Comparison of ENCODE assay signal across 11 cellular contexts in the genomic region with DNA sequence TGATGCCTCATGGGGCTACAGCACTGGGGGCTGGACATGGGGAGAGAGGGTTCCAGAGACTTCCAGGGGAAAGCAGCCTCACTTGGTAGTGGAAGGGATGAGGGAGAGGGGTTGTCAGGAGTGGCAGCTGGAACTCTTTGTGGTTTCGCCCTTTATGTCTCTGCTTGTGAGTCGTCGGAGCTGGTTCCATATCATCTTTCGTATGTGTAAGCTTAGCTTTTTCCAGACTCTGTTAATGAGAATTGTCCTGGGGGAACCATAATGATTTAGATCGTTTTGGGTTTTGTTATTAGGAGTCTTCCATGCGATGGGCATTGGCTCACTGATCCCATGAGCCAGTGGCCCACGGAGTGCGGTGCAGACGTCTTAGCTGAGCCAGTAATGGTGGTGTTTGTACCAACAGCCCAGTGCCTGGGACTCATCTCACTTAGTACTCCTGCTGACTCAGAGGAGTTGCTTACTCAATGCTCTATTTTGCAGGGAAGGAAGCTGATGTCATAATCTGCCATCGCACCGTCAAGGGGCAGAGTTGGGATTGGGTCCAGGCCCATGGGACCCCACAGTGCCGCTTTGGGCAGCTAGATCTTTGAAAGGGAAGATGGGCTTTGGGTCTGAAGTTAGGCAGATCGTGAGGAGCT. TPM values are rescaled to one million over a fixed set of nuclear protein-coding genes. Genes with fewer than 3 reads are reported as not detected.
DNase-seq lines count a peak whose midpoint lies in the region; ATAC-seq and TF ChIP-seq lines count a peak whose summit lies in the region.
"Had no signal": no experiment of that assay in that cellular context is flagged by ENCODE, and none has a peak within 500 bp of the region (broad histone marks: within the 10 kb centered on the region; RNA-seq: fewer than 3 reads in every experiment).

No MANE protein-coding gene starts in this region.

- no peak for TF ChIP-seq POLR2A in sigmoid colon (IDR thresholded peaks at IDR 0.05)

- H3K27ac ChIP-seq in sigmoid colon = peak overlapping the region; percentile 4 to 56 (median 14)

- intact Hi-C loops in sigmoid colon (cut with DNase I) = no loop called here

- DNase-seq in H4 (ENCODE audit: low spot score) (peak; percentile 87), RKO (ENCODE audit: low spot score) (peak; percentile 93), fibroblast of mammary gland (ENCODE audit: low read depth) (peak; percentile 95), sigmoid colon (no peak), DMS53 (lab: John Stamatoyannopoulos, UW) (no peak), putamen (ENCODE audit: low spot score) (no peak)
- no peak for DNase-seq in activated CD4-positive, alpha-beta T cell treated with anti-CD3 and anti-CD28 coated beads for 4 hours
- DNase-seq: activated CD4-positive, alpha-beta T cell treated with anti-CD3 and anti-CD28 coated beads, Interleukin-2, amount 50 U/mL, for 48 hours; naive B cell; NCI-H526 treated with DMSO at 0.1 percent for 48 hours had no signal

- no peak for ATAC-seq in HG02642 (IDR thresholded peaks at IDR 0.05; ENCODE audit: poor library complexity, unreplicated experiment)

- H3K4me3 ChIP-seq in fibroblast of mammary gland (ENCODE audit: control insufficient read depth, low read depth, low read length) (no peak overlapping the region), sigmoid colon (no peak overlapping the region)

- peaks cover 0 to 34% (median 9%) of the 10 kb centered on the region in 4 donors for H3K36me3 ChIP-seq in sigmoid colon

- no peaks in the 10 kb centered on the region for H3K9me3 ChIP-seq in sigmoid colon

- TF ChIP-seq EP300 in sigmoid colon (IDR thresholded peaks at IDR 0.05) = no peak

- peaks cover 0 to 25% (median 3%) of the 10 kb centered on the region in 4 donors for H3K4me1 ChIP-seq in sigmoid colon

- no peaks in the 10 kb centered on the region for H3K27me3 ChIP-seq in sigmoid colon

- TF ChIP-seq CTCF in fibroblast of mammary gland (conservative IDR thresholded peaks at IDR 0.05; ENCODE audit: control insufficient read depth, insufficient read depth, low read depth, low read length) = no peak
- no peak for TF ChIP-seq CTCF in sigmoid colon (IDR thresholded peaks at IDR 0.05)

- WGBS in sigmoid colon, 2 donors = 81 to 83% methylated on average over 13 of the region's 13 CpGs

RNA-seq across cellular contexts. Expression of gene NEK6, which starts 48.5 kb away (rescaled TPM):
- total RNA-seq in H4 (2014; rRNA removed; shearing (Covaris generic)) = 40.2 and 43.7 TPM in 2 replicates
- 10 to 100 TPM in 2 of 4 donors, 1 to 10 TPM in 2; 8.2 to 24.1 (median 14.2) TPM for total RNA-seq in sigmoid colon
- 10 to 100 TPM; 13.8 to 36.2 (median 24.7) TPM for polyA plus RNA-seq in sigmoid colon

Comparison
In these comparisons a context has a peak if more than half of its experiments do, and no peak if none do; other contexts are left out.
1. DNase-seq: peak in H4 (single experiment), RKO (single experiment) and fibroblast of mammary gland (single experiment); none in sigmoid colon (single experiment), DMS53 (single experiment), activated CD4-positive, alpha-beta T cell treated with anti-CD3 and anti-CD28 coated beads for 4 hours (0 of 2) and putamen (single experiment).